1 cellular context compared by ENCODE assay signal in genomic region chr4:117676153-117676552, GRCh38.
TF ChIP-seq lines count a peak whose summit lies in the region.

No MANE protein-coding gene starts in this region.

TF ChIP-seq in SK-N-SH treated with all-trans-retinoic acid at 6 μM for 48 hours, 23 proteins besides CTCF, POLR2A, EP300 and RAD21 (continued from another document):
- TF ChIP-seq POU6F1 (CRISPR knock-in tag; IDR thresholded peaks at IDR 0.05; ENCODE audit: borderline replicate concordance, low read depth), result peak; percentile 92; the same call in 1 of the 2 replicates
- TF ChIP-seq ZC3H10 (CRISPR knock-in tag; IDR thresholded peaks at IDR 0.05), result peak; percentile 95
- no peak for TF ChIP-seq OSR1 (CRISPR knock-in tag; IDR thresholded peaks at IDR 0.05)
